17 cellular contexts compared by ENCODE assay signal in the genomic region with DNA sequence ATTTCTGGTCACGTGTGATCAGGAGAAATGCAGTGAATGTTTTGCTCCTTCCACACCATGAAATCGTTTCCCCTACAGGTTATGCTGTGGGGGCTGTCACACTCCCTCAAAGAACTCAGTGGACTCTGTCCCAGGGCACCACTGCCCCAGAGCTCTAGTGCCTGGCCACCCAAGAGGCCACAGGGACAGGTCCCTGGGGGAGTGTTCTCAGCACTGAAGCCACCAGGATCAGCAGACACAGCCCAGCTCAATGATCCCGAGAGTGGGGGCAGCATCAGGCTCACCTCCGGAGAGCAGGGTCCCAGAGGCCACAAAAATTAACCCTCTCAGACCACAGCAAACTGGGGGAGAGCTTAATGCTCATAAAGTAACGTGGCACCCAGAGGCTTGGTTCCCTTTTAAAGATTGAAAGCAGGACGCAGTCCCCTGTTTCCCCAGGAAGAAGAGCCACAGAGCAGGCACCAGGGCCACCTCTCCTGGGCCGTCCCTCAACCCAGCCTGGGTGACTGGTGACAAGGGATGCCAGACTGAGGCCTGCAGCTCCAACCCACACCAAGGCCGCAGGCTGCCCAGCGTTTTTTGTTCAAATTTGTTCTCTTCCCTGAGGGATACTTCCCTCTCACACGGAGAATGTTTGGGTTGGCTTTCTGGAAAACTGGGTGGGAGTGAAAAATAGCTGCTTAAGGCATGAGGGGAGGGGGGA.
DNase-seq lines count a peak whose midpoint lies in the region; ATAC-seq and TF ChIP-seq lines count a peak whose summit lies in the region.
"Had no signal": no experiment of that assay in that cellular context is flagged by ENCODE, and none has a peak within 500 bp of the region (broad histone marks: within the 10 kb centered on the region; RNA-seq: fewer than 3 reads in every experiment).

No MANE protein-coding gene starts in this region.

- H4K20me1 ChIP-seq in IMR-90 (ENCODE audit: insufficient read depth, low read length) (no peaks in the 10 kb centered on the region; the same call in 1 of the 2 replicates), fibroblast of lung (ENCODE audit: control insufficient read depth, extremely low read depth, insufficient read depth, low read length) (no peaks in the 10 kb centered on the region), osteoblast (ENCODE audit: insufficient read depth, low read length) (no peaks in the 10 kb centered on the region)

- H2BK15ac ChIP-seq in IMR-90 (ENCODE audit: low read depth, low read length), result no peak overlapping the region

- in situ Hi-C loops in IMR-90 (cut with MboI; ENCODE audit: low sequenced_read_pairs), result loop anchor here (5.0 kb wide), 1 partner anchor 117 kb away; no protein-coding TSS in a partner anchor

- H3K23ac ChIP-seq in IMR-90 (ENCODE audit: low read depth, low read length), result no peak overlapping the region

- CTCF ChIA-PET in IMR-90 (lab: Yijun Ruan, JAX), result interaction anchor here (0.9 kb wide), 1 partner anchor 11 kb away, joined by 4 read pairs; no protein-coding TSS in a partner anchor

- BruUV-seq in IMR-90 (replicated peaks; lab: Mats Ljungman, UMichigan), result no TSS peak

- no peak overlapping the region for H2BK20ac ChIP-seq in IMR-90 (ENCODE audit: low read depth, low read length)

- ATAC-seq in IMR-90 (ENCODE audit: low read depth), result no peak
- ATAC-seq: CD8-positive, alpha-beta T cell had no signal

- POLR2A ChIA-PET in IMR-90 (lab: Charles Lee; ENCODE audit: unreplicated experiment), result no interaction called here

- TF ChIP-seq CTCF in IMR-90 (conservative IDR thresholded peaks at IDR 0.05; ENCODE audit: low read depth, low read length), result no peak
- no peak for TF ChIP-seq CTCF in fibroblast of lung (conservative IDR thresholded peaks at IDR 0.05 in 1 of 2, IDR thresholded peaks at IDR 0.05 in 1 of 2; ENCODE audit: low read depth in 1 of 2, low read length in 2 of 2)
- TF ChIP-seq CTCF in osteoblast (IDR thresholded peaks at IDR 0.05; ENCODE audit: extremely low read depth, low read depth, low read length), result no peak
- no peak for TF ChIP-seq CTCF in tibial artery (IDR thresholded peaks at IDR 0.05)

- H3K36me3 ChIP-seq in IMR-90 (ENCODE audit: control insufficient read depth, insufficient read depth, low read length) (no peaks in the 10 kb centered on the region), fibroblast of lung (ENCODE audit: control insufficient read depth, insufficient read depth, low read length) (no peaks in the 10 kb centered on the region), osteoblast (ENCODE audit: insufficient read depth, low read length) (no peaks in the 10 kb centered on the region), tibial artery (no peaks in the 10 kb centered on the region)

- no peak overlapping the region; the same call in 1 of the 2 replicates for H3K18ac ChIP-seq in IMR-90 (ENCODE audit: low read depth, low read length)

- H2AFZ ChIP-seq in IMR-90 (replicated peaks; ENCODE audit: low read length, poor library complexity), result peak overlapping the region; percentile 56
- H2AFZ ChIP-seq in fibroblast of lung (ENCODE audit: low read length), result peak overlapping the region; percentile 76
- peak overlapping the region; percentile 57 for H2AFZ ChIP-seq in osteoblast (ENCODE audit: low read length)
- H2AFZ ChIP-seq: PC-9 had no signal

- H3K9me3 ChIP-seq in IMR-90 (ENCODE audit: control insufficient read depth, insufficient read depth, low read length) (no peaks in the 10 kb centered on the region), fibroblast of lung (ENCODE audit: control insufficient read depth, insufficient read depth, low read depth, low read length) (no peaks in the 10 kb centered on the region), osteoblast (ENCODE audit: low read depth, low read length) (no peaks in the 10 kb centered on the region), tibial artery (no peaks in the 10 kb centered on the region)

- H3K79me2 ChIP-seq in fibroblast of lung (ENCODE audit: control insufficient read depth, insufficient read depth, low read length), result no peaks in the 10 kb centered on the region
- H3K79me2 ChIP-seq in osteoblast (ENCODE audit: insufficient read depth, low read length), result no peaks in the 10 kb centered on the region

- no peak overlapping the region; a peak in 1 of 4 replicates for H4K8ac ChIP-seq in IMR-90 (ENCODE audit: low read depth in 2 of 2, low read length in 2 of 2)

- intact Hi-C loops in IMR-90 (cut with micrococcal nuclease) (no loop called here), tibial artery (cut with DNase I; ENCODE audit: low total_unique reads) (loop anchor here (5.0 kb wide), 1 partner anchor 547 kb away; no protein-coding TSS in a partner anchor)

- no peak overlapping the region for H2BK5ac ChIP-seq in IMR-90 (ENCODE audit: low read depth, low read length, poor library complexity, severe bottlenecking)

- no peak overlapping the region for H2AK5ac ChIP-seq in IMR-90 (ENCODE audit: low read depth, low read length)

- H4K5ac ChIP-seq in IMR-90 (ENCODE audit: low read depth, low read length), result peak overlapping the region; percentile 65; the same call in 1 of the 2 replicates

- H3K9me1 ChIP-seq in IMR-90 (ENCODE audit: insufficient read depth, low read length), result no peaks in the 10 kb centered on the region

- no peak overlapping the region for H3K14ac ChIP-seq in IMR-90 (replicated peaks; ENCODE audit: low read depth, low read length)

- H3K79me1 ChIP-seq in IMR-90 (ENCODE audit: low read depth in 1 of 2, low read length in 2 of 2), result no peaks in the 10 kb centered on the region

- H3K9ac ChIP-seq in IMR-90 (ENCODE audit: low read depth, low read length) (0 out of 2 replicates have a peak overlapping the region, but pooled peaks have one; percentile 58), fibroblast of lung (ENCODE audit: insufficient read depth, low read length) (no peak overlapping the region)

- no peak overlapping the region for H2BK120ac ChIP-seq in IMR-90 (ENCODE audit: low read depth, low read length)

- H3K4me2 ChIP-seq in IMR-90 (ENCODE audit: low read depth, low read length), result no peak overlapping the region; the same call in 1 of the 2 replicates
- no peak overlapping the region for H3K4me2 ChIP-seq in fibroblast of lung (ENCODE audit: extremely low read depth, insufficient read depth, low read length)
- peak overlapping the region; percentile 19 for H3K4me2 ChIP-seq in osteoblast (ENCODE audit: insufficient read depth, low read length)
- H3K4me2 ChIP-seq: PC-9 had no signal

- dilution Hi-C loops in IMR-90 (cut with HindIII; ENCODE audit: low sequenced_read_pairs, unreplicated experiment), result no loop called here

- no peak for DNase-seq in IMR-90
- DNase-seq in fibroblast of lung (ENCODE audit: low read depth in 2 of 2), result no peak
- no peak for DNase-seq in osteoblast (ENCODE audit: insufficient read length, low spot score, missing footprints)
- no peak for DNase-seq in tibial artery
- no peak for DNase-seq in HPDE6-E6E7 (ENCODE audit: extremely low spot score)
- no peak for DNase-seq in activated CD4-positive, alpha-beta T cell treated with anti-CD3 and anti-CD28 coated beads, Interleukin-2, amount 50 U/mL, for 4 hours
- DNase-seq in NCI-H1436 (lab: John Stamatoyannopoulos, UW), result no peak
- DNase-seq: AML-193; CD8-positive, alpha-beta T cell; DMS 273 treated with DMSO at 0.1 percent for 48 hours; EL; Karpas-422; NCI-H1930; NCI-H2171; NCI-H446 treated with DMSO at 0.1 percent for 48 hours; NCI-H748 treated with DMSO at 0.1 percent for 48 hours; PC-9 had no signal

- H4K91ac ChIP-seq in IMR-90 (ENCODE audit: insufficient read depth, low read depth, low read length), result 0 out of 2 replicates have a peak overlapping the region, but pooled peaks have one; percentile 51

- peaks cover 2% of the 10 kb centered on the region; the same call in 1 of the 2 replicates for H3K4me1 ChIP-seq in IMR-90 (ENCODE audit: control insufficient read depth, insufficient read depth, low read length)
- peaks cover 2% of the 10 kb centered on the region for H3K4me1 ChIP-seq in fibroblast of lung (ENCODE audit: control insufficient read depth, extremely low read depth, insufficient read depth, low read length)
- H3K4me1 ChIP-seq in osteoblast (ENCODE audit: insufficient read depth, low read length), result no peaks in the 10 kb centered on the region
- peaks cover 0 to 19% (median 12%) of the 10 kb centered on the region in 4 donors for H3K4me1 ChIP-seq in tibial artery

- H3K56ac ChIP-seq in IMR-90 (ENCODE audit: extremely low read depth, insufficient read depth, low read length), result no peak overlapping the region

- H3K4me3 ChIP-seq in IMR-90 (ENCODE audit: insufficient read depth, low read depth, low read length) (no peak overlapping the region), fibroblast of lung (replicated peaks in 1 of 4; ENCODE audit: control extremely low read depth in 1 of 4, insufficient read depth in 1 of 4, low read depth in 3 of 4, low read length in 4 of 4) (no peak overlapping the region), osteoblast (ENCODE audit: insufficient read depth, low read length) (no peak overlapping the region), tibial artery (no peak overlapping the region)
- H3K4me3 ChIP-seq: PC-9 had no signal

- no peak for TF ChIP-seq POLR2A in IMR-90 (IDR thresholded peaks at IDR 0.05; ENCODE audit: low read depth, low read length)

- no peak for TF ChIP-seq RAD21 in IMR-90 (IDR thresholded peaks at IDR 0.05; ENCODE audit: low read length)

- H3K27me3 ChIP-seq in IMR-90 (ENCODE audit: control insufficient read depth, insufficient read depth, low read length) (peaks cover 7% of the 10 kb centered on the region), fibroblast of lung (ENCODE audit: control insufficient read depth, insufficient read depth, low read length) (no peaks in the 10 kb centered on the region), osteoblast (ENCODE audit: insufficient read depth, low read length) (peaks cover 15% of the 10 kb centered on the region), tibial artery (peaks cover 0 to 2% of the 10 kb centered on the region in 2 donors)

- WGBS in IMR-90 (ENCODE audit: extremely low coverage in 2 of 2, insufficient read length in 1 of 2), 2 experiments, result no CpG with 5 or more reads among the region's 10 CpGs

- no peak overlapping the region for H2AK9ac ChIP-seq in IMR-90 (replicated peaks; ENCODE audit: low read depth, low read length, poor library complexity)

- no peak overlapping the region for H3K4ac ChIP-seq in IMR-90 (ENCODE audit: low read depth, low read length)

- H3K27ac ChIP-seq in IMR-90 (ENCODE audit: insufficient read depth, low read length) (no peak overlapping the region; the same call in 1 of the 2 replicates), fibroblast of lung (ENCODE audit: insufficient read depth, low read length) (no peak overlapping the region), osteoblast (ENCODE audit: low read depth, low read length) (no peak overlapping the region), tibial artery (peak overlapping the region; percentile 67 to 69)
- H3K27ac ChIP-seq: PC-9 had no signal

TF ChIP-seq in IMR-90, 13 proteins besides CTCF, POLR2A, EP300 and RAD21:
- TF ChIP-seq MAZ (IDR thresholded peaks at IDR 0.05; ENCODE audit: borderline replicate concordance, low read depth, low read length), result no peak
- TF ChIP-seq RCOR1 (IDR thresholded peaks at IDR 0.05; ENCODE audit: insufficient replicate concordance, low read length), result no peak
TF ChIP-seq in IMR-90: peak in this region for 0.

Comparison
In these comparisons a context has a peak if more than half of its experiments do, and no peak if none do; other contexts are left out.
1. H3K27ac ChIP-seq: peak in tibial artery (2 of 2); none in IMR-90 (single experiment), fibroblast of lung (single experiment) and osteoblast (single experiment).
2. Peak in every context shown above with its lines, with median percentiles within 50 percentile points of each other: H2AFZ ChIP-seq.